ENCODE assay signal across 8 cellular contexts in genomic region chr17:27892542-27892865, GRCh38. TPM values are rescaled to one million over a fixed set of nuclear protein-coding genes. Genes with fewer than 3 reads are reported as not detected.
DNase-seq lines count a peak whose midpoint lies in the region; ATAC-seq and TF ChIP-seq lines count a peak whose summit lies in the region.

No MANE protein-coding gene starts in this region.

- H3K36me3 Mint-ChIP-seq in WTC11 = no peaks in the 10 kb centered on the region

- WGBS in GM23248 (ENCODE audit: low coverage in 1 of 2, low lambda C conversion rate in 2 of 2, missing lambda C conversion rate in 2 of 2), 2 experiments = 36 to 37% methylated on average over 3 of the region's 3 CpGs
- 35% methylated on average over 3 of the region's 3 CpGs for WGBS in right cardiac atrium

- no peaks in the 10 kb centered on the region for H4K20me1 ChIP-seq in GM23248 (ENCODE audit: insufficient read depth)

- H3K27me3 ChIP-seq in GM23248 (replicated peaks; ENCODE audit: insufficient read depth) = peaks cover 8% of the 10 kb centered on the region
- no peaks in the 10 kb centered on the region for H3K27me3 ChIP-seq in right cardiac atrium (ENCODE audit: control insufficient read depth, insufficient read depth)

- intact Hi-C loops in right cardiac atrium (cut with DNase I) = no loop called here

- DNase-seq in GM23248 (no peak), WTC11 (ENCODE audit: low spot score) (no peak), right cardiac atrium (no peak), skeletal muscle cell (ENCODE audit: low read depth) (no peak), GM19240 (ENCODE audit: insufficient read length, low spot score) (no peak), NCI-H1694 treated with DMSO at 0.1 percent for 48 hours (lab: John Stamatoyannopoulos, UW) (no peak)
- no peak for DNase-seq in stimulated activated CD4-positive, alpha-beta T cell treated with anti-CD3 and anti-CD28 coated beads, Interleukin-4, amount 100 ng/mL, for 1 hour
- DNase-seq in NK-92 treated with Interleukin-12 subunit alpha and Interleukin-12 subunit beta, amount 100 ng/mL, for 24 hours (lab: John Stamatoyannopoulos, UW) = no peak

- no peaks in the 10 kb centered on the region for H3F3A ChIP-seq in GM23248 (ENCODE audit: insufficient read depth)

- H3K4me3 Mint-ChIP-seq in WTC11 = peak overlapping the region; percentile 61

- ATAC-seq in WTC11 = no peak
- no peak for ATAC-seq in right cardiac atrium

- POLR2A ChIA-PET in WTC11 (lab: Charles Lee) = interaction anchor here (0.6 kb wide), 1 partner anchor 155 kb away, joined by 4 read pairs; no protein-coding TSS in a partner anchor

- no peak overlapping the region; the same call in 1 of the 2 replicates for H3K27ac Mint-ChIP-seq in WTC11

- no peak overlapping the region for H3K27ac ChIP-seq in GM23248
- no peak overlapping the region for H3K27ac ChIP-seq in right cardiac atrium (ENCODE audit: low read length)

- CTCF ChIA-PET in WTC11 (lab: Charles Lee) = interaction anchor here (0.7 to 8.8 kb wide), 20 partner anchors 12 to 443 kb away, joined by 3 to 109 read pairs (median 6); partner anchors contain the start of genes IFT20 and TNFAIP1

- peak overlapping the region; percentile 88 for H3K9ac ChIP-seq in GM23248

- H3K27me3 Mint-ChIP-seq in WTC11 (ENCODE audit: low read depth) = peaks cover 8% of the 10 kb centered on the region

- H3K36me3 ChIP-seq in GM23248 (ENCODE audit: low read depth) = no peaks in the 10 kb centered on the region

- H3K79me2 ChIP-seq in GM23248 (ENCODE audit: insufficient read depth) = no peaks in the 10 kb centered on the region

- in situ Hi-C loops in GM23248 (cut with MboI) = no loop called here

- H3K9me3 ChIP-seq in GM23248 (ENCODE audit: low read depth) (no peaks in the 10 kb centered on the region), right cardiac atrium (ENCODE audit: control insufficient read depth, low read length) (no peaks in the 10 kb centered on the region)

- H3K9me3 Mint-ChIP-seq in WTC11 = no peaks in the 10 kb centered on the region

- H3K4me2 ChIP-seq in GM23248 (ENCODE audit: unreplicated experiment) = peak overlapping the region; percentile 92

- no peaks in the 10 kb centered on the region for H3K9me2 ChIP-seq in GM23248 (ENCODE audit: insufficient read depth)

- TF ChIP-seq CTCF in WTC11 (IDR thresholded peaks at IDR 0.05) = no peak

- H3K4me1 ChIP-seq in GM23248 (ENCODE audit: insufficient read depth) (peaks cover 6% of the 10 kb centered on the region), right cardiac atrium (ENCODE audit: control insufficient read depth, insufficient read depth, low read length) (no peaks in the 10 kb centered on the region)

- H2AFZ ChIP-seq in GM23248 = peak overlapping the region; percentile 89

- peak overlapping the region; percentile 84 for H3K4me3 ChIP-seq in GM23248
- peak overlapping the region; percentile 64 for H3K4me3 ChIP-seq in right cardiac atrium (ENCODE audit: low read length)
- H3K4me3 ChIP-seq in skeletal muscle cell (ENCODE audit: low read depth, low read length) = peak overlapping the region; percentile 64

- peaks cover 80% of the 10 kb centered on the region for H3K4me1 Mint-ChIP-seq in WTC11

TF ChIP-seq in WTC11, 78 proteins besides CTCF, POLR2A, EP300 and RAD21:
- TF ChIP-seq ZBTB21 (CRISPR knock-in tag; IDR thresholded peaks at IDR 0.05; ENCODE audit: borderline replicate concordance) (no peak), ZBTB43 (CRISPR knock-in tag; IDR thresholded peaks at IDR 0.05) (no peak), CBFB (CRISPR knock-in tag; IDR thresholded peaks at IDR 0.05; ENCODE audit: low read depth) (no peak), GABPB1 (CRISPR knock-in tag; IDR thresholded peaks at IDR 0.05) (no peak), E2F4 (CRISPR knock-in tag; IDR thresholded peaks at IDR 0.05; ENCODE audit: borderline replicate concordance, low read depth) (no peak), ATF6 (CRISPR knock-in tag; IDR thresholded peaks at IDR 0.05) (no peak), HMGXB4 (CRISPR knock-in tag; IDR thresholded peaks at IDR 0.05) (no peak)
TF ChIP-seq in WTC11: peak in this region for 0.

RNA-seq across cellular contexts. Expression of gene LYRM9, which starts 0.7 kb away (rescaled TPM):
- total RNA-seq in GM23248 (2014; rRNA removed; shearing (Covaris generic)) = 11.3 and 18.6 TPM in 2 replicates
- polyA plus RNA-seq in GM23248 (2016; fragmentation: Nextera tagmentation; extraction: Ambion mirVana) = 13.2 and 15.4 TPM in 2 replicates
- 3.6 to 4.1 TPM (median 3.8 TPM) in 3 replicates for total RNA-seq in WTC11 (2021)
- total RNA-seq in right cardiac atrium = 10 to 100 TPM in 1 of 4 donors, 1 to 10 TPM in 3; 9.0 to 14.4 (median 9.9) TPM
- 20.8 TPM for polyA plus RNA-seq in right cardiac atrium
